Comparison of ENCODE assay signal across 10 cellular contexts in the genomic region with DNA sequence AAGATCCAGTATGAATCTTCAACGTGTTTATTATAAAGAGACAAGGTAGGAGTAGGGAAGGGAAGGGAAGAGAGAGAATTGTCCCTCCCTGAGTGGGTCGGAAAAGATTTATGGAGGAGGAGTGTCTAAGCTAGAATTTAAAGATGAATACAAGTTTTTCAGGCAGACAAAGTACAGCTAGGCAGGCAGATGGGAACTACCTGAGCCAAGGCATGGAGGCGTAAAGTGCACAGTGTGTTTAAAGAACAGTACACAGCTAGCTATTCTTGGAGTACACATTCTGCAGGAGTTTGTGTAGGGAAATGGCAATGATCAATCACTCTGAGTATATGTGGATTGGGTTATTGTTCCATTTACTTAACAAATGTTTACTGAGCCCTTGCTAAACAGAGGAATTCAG. TPM values are rescaled to one million over a fixed set of nuclear protein-coding genes. Genes with fewer than 3 reads are reported as not detected.
"Had no signal": no experiment of that assay in that cellular context is flagged by ENCODE, and none has a peak within 500 bp of the region (broad histone marks: within the 10 kb centered on the region; RNA-seq: fewer than 3 reads in every experiment).

No MANE protein-coding gene starts in this region.

- H3K4me3 ChIP-seq: GM23248, HAP-1 had no signal

- H3K27ac ChIP-seq: GM23248, HL-60 had no signal

- H3K27me3 Mint-ChIP-seq: IgD-negative memory B cell had no signal

- H3K9ac ChIP-seq: GM23248 had no signal

- H2AFZ ChIP-seq: GM23248 had no signal

- H3K27ac Mint-ChIP-seq: HFFc6, IgD-negative memory B cell had no signal

- DNase-seq: GM23248, GOT3, H7, HFFc6 had no signal

- H3K9me3 ChIP-seq: HAP-1 had no signal

- H3K36me3 ChIP-seq: HAP-1 had no signal

- H3K4me3 Mint-ChIP-seq: HFFc6 had no signal

- H3K4me1 ChIP-seq: HAP-1 had no signal

RNA-seq across cellular contexts. Expression of a gene that starts 20.1 kb away (rescaled TPM):
- total RNA-seq: GM23248, H4, H7, HepG2, HT1080 had no signal
